ENCODE assay signal across 11 cellular contexts in the genomic region with DNA sequence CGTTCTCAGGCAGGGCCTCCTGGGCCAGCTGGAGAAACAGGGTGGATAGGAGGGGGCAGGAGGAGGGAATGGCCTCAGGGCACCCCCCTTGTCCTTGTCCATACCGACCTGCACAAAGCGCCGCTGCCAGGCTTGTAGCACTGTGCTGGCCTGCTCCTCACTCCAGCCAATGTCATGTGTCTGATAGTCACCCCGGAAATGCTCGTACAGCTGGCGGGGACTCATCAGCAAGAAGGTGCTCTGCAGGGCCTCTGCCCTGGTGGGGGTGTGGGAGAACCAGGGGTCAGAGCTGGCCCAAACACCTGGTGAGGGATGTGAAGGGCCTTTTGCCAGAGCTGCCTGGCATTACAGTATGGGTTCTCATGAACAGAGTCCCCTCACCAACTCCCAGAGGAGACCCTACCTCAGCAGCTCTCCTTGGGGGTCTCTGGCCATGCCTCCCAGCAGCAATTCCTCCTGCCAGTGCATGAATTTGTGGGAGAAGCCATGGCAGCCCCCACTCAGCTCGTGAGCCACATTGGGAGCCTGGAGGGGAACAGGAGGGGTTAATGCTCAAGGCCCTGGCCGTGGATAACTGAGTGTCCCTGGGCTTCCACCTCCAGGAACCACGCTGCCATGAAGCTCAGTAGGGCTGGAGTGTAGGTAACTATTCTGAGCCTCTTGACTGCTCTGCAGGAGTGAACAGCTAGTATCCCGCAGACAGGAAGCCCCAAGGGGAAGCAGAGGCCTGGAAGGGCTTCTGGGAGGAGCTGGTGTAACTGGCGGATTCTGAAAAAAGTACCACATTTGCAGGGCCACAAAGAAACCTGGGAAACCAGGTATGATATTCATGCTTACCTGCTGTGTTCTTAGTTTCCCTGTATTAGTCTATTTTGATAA. TPM values are rescaled to one million over a fixed set of nuclear protein-coding genes. Genes with fewer than 3 reads are reported as not detected.
"Had no signal": no experiment of that assay in that cellular context is flagged by ENCODE, and none has a peak within 500 bp of the region (broad histone marks: within the 10 kb centered on the region; RNA-seq: fewer than 3 reads in every experiment).

No MANE protein-coding gene starts in this region.

- H3K36me3 ChIP-seq: neural progenitor cell, uterus had no signal

- H3K9me3 ChIP-seq: uterus had no signal

- H3K4me3 ChIP-seq: coronary artery, hepatocyte, neural progenitor cell, uterus had no signal

- H3K4me1 ChIP-seq: uterus had no signal

- H3K4me2 ChIP-seq: hepatocyte, neural progenitor cell had no signal

- H3K27ac ChIP-seq: coronary artery, hepatocyte, neural progenitor cell, uterus had no signal

- H2AFZ ChIP-seq: hepatocyte, neural progenitor cell had no signal

- DNase-seq: activated CD4-positive, alpha-beta T cell treated with anti-CD3 and anti-CD28 coated beads for 48 hours; activated naive CD4-positive, alpha-beta T cell treated with anti-CD3 and anti-CD28 coated beads for 36 hours; midbrain; T1000; uterus had no signal

- ATAC-seq: WTC11 had no signal

- H3K27me3 ChIP-seq: hepatocyte, neural progenitor cell, uterus had no signal

- H3K79me2 ChIP-seq: hepatocyte had no signal

- H3K9ac ChIP-seq: neural progenitor cell had no signal

RNA-seq across cellular contexts. Expression of gene DYNLT4, which starts 22.6 kb away (rescaled TPM):
- total RNA-seq: cardiac septum, skeletal muscle tissue had no signal

RNA-seq across cellular contexts. Expression of gene BEST4, which starts 41.8 kb away (rescaled TPM):
- total RNA-seq: skeletal muscle tissue had no signal
